In genomic region chr11:124676386-124676785, GRCh38 we compare ENCODE assay signal across 2 cellular contexts.
TF ChIP-seq lines count a peak whose summit lies in the region.

No MANE protein-coding gene starts in this region.

TF ChIP-seq in HEK293, 187 proteins besides CTCF, POLR2A, EP300 and RAD21:
- peak; percentile 33; the same call in 1 of the 2 replicates for TF ChIP-seq ZNF335 (tag by site-specific recombination; conservative IDR thresholded peaks at IDR 0.05)
- no peak for TF ChIP-seq SP3 (tag by site-specific recombination; IDR thresholded peaks at IDR 0.05)

TF ChIP-seq in K562, 482 proteins besides CTCF, POLR2A, EP300 and RAD21:
- TF ChIP-seq CEBPB (tag; IDR thresholded peaks at IDR 0.05), result peak; percentile 16; the same call in 1 of the 2 replicates
- no peak for TF ChIP-seq TFAM (CRISPR knock-in tag; conservative IDR thresholded peaks at IDR 0.05)
- no peak for TF ChIP-seq NFE2L1 (tag; IDR thresholded peaks at IDR 0.05; ENCODE audit: borderline replicate concordance, low read depth)
